ENCODE assay signal across 8 cellular contexts in the genomic region with DNA sequence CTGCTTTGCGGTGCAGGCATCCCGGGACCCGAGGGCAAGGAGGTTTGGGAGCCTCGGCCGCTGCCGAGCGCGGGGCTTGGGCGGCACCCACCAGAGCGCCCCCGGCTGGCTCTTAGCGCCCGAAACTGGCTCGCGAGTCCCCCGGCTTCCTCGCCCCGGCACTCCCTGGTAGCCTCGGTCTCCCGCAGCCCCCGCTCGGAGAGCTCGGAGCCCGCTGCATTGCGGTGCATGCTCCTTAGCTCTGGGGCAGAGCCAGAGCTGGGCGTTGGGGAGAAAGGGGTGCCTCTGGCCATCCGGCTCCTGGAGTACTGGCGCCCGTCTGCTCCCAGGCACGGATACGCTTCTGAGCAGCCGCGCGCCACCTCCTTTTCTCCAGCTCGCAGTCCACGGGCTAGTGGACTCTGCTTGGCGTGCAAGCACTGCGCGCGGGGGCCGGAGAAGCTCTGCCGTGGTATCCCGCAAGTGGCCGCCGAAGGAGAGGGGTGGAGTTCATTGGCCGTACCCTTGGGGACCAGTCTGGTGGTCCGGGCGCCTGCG.
DNase-seq lines count a peak whose midpoint lies in the region; ATAC-seq and TF ChIP-seq lines count a peak whose summit lies in the region.

No MANE protein-coding gene starts in this region.

- H3K4me3 ChIP-seq in GM06990 (replicated peaks; ENCODE audit: low read depth, low read length) (peak overlapping the region; percentile 62), HFF-Myc (replicated peaks; ENCODE audit: low read depth, low read length) (peak overlapping the region; percentile 39), rectal smooth muscle tissue (ENCODE audit: low read length) (peak overlapping the region; percentile 78)

- no peak for DNase-seq in GM06990 (ENCODE audit: extremely low read depth, insufficient read length)
- no peak for DNase-seq in HFF-Myc (ENCODE audit: extremely low read depth, low read depth)
- DNase-seq in head of caudate nucleus = peak in 28 of 42 donors; percentile 12 to 58 (median 34)
- no peak for DNase-seq in COLO829 (ENCODE audit: low spot score)
- no peak for DNase-seq in NAMALWA (ENCODE audit: low spot score)

- H3K36me3 ChIP-seq in GM06990 (ENCODE audit: control insufficient read depth, insufficient read depth, low read length) = no peaks in the 10 kb centered on the region
- no peaks in the 10 kb centered on the region for H3K36me3 ChIP-seq in rectal smooth muscle tissue (ENCODE audit: control insufficient read depth, insufficient read depth, low read length)

- H3K27me3 ChIP-seq in GM06990 (replicated peaks; ENCODE audit: control insufficient read depth, insufficient read depth, low read length) (no peaks in the 10 kb centered on the region; the same call in 1 of the 2 replicates), rectal smooth muscle tissue (ENCODE audit: control insufficient read depth, insufficient read depth, low read length) (peaks cover 10% of the 10 kb centered on the region)

- no peak overlapping the region for H3K9ac ChIP-seq in rectal smooth muscle tissue (ENCODE audit: low read length)

- intact Hi-C loops in head of caudate nucleus (cut with DNase I) = loop anchor here (10.0 kb wide), 2 partner anchors 139 to 709 kb away; no protein-coding TSS in a partner anchor

- TF ChIP-seq CTCF in GM06990 (IDR thresholded peaks at IDR 0.05; ENCODE audit: insufficient read depth, low read length, poor library complexity, severe bottlenecking) (peak; percentile 17), HFF-Myc (IDR thresholded peaks at IDR 0.05; ENCODE audit: low read depth, low read length, missing control alignments) (no peak)

- ATAC-seq in SK-N-SH treated with all-trans-retinoic acid at 6 μM for 48 hours (peak; percentile 43), GM21526 (IDR thresholded peaks at IDR 0.05; ENCODE audit: low FRiP score, unreplicated experiment) (no peak)

- H3K27ac ChIP-seq in rectal smooth muscle tissue (ENCODE audit: low read depth, low read length) = peak overlapping the region; percentile 95

- peaks cover 12% of the 10 kb centered on the region for H3K4me1 ChIP-seq in rectal smooth muscle tissue (ENCODE audit: control insufficient read depth, insufficient read depth, low read length)

TF ChIP-seq in SK-N-SH treated with all-trans-retinoic acid at 6 μM for 48 hours, 23 proteins besides CTCF, POLR2A, EP300 and RAD21:
- no peak for TF ChIP-seq ARNTL (CRISPR knock-in tag; IDR thresholded peaks at IDR 0.05; ENCODE audit: borderline replicate concordance, low read depth)
- TF ChIP-seq ZC3H10 (CRISPR knock-in tag; IDR thresholded peaks at IDR 0.05) = no peak
- no peak for TF ChIP-seq ISL1 (CRISPR knock-in tag; IDR thresholded peaks at IDR 0.05)
- TF ChIP-seq, protein P1, sequence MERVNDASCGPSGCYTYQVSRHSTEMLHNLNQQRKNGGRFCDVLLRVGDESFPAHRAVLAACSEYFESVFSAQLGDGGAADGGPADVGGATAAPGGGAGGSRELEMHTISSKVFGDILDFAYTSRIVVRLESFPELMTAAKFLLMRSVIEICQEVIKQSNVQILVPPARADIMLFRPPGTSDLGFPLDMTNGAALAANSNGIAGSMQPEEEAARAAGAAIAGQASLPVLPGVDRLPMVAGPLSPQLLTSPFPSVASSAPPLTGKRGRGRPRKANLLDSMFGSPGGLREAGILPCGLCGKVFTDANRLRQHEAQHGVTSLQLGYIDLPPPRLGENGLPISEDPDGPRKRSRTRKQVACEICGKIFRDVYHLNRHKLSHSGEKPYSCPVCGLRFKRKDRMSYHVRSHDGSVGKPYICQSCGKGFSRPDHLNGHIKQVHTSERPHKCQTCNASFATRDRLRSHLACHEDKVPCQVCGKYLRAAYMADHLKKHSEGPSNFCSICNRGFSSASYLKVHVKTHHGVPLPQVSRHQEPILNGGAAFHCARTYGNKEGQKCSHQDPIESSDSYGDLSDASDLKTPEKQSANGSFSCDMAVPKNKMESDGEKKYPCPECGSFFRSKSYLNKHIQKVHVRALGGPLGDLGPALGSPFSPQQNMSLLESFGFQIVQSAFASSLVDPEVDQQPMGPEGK (CRISPR knock-in tag; IDR thresholded peaks at IDR 0.05; ENCODE audit: borderline replicate concordance) = no peak
- TF ChIP-seq TOX (CRISPR knock-in tag; IDR thresholded peaks at IDR 0.05; ENCODE audit: borderline replicate concordance) = no peak
- TF ChIP-seq CSDC2 (CRISPR knock-in tag; IDR thresholded peaks at IDR 0.05) = no peak
- TF ChIP-seq, protein P2, sequence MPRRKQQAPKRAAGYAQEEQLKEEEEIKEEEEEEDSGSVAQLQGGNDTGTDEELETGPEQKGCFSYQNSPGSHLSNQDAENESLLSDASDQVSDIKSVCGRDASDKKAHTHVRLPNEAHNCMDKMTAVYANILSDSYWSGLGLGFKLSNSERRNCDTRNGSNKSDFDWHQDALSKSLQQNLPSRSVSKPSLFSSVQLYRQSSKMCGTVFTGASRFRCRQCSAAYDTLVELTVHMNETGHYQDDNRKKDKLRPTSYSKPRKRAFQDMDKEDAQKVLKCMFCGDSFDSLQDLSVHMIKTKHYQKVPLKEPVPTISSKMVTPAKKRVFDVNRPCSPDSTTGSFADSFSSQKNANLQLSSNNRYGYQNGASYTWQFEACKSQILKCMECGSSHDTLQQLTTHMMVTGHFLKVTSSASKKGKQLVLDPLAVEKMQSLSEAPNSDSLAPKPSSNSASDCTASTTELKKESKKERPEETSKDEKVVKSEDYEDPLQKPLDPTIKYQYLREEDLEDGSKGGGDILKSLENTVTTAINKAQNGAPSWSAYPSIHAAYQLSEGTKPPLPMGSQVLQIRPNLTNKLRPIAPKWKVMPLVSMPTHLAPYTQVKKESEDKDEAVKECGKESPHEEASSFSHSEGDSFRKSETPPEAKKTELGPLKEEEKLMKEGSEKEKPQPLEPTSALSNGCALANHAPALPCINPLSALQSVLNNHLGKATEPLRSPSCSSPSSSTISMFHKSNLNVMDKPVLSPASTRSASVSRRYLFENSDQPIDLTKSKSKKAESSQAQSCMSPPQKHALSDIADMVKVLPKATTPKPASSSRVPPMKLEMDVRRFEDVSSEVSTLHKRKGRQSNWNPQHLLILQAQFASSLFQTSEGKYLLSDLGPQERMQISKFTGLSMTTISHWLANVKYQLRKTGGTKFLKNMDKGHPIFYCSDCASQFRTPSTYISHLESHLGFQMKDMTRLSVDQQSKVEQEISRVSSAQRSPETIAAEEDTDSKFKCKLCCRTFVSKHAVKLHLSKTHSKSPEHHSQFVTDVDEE (CRISPR knock-in tag; IDR thresholded peaks at IDR 0.05) = no peak
- no peak for TF ChIP-seq ZFP3 (CRISPR knock-in tag; IDR thresholded peaks at IDR 0.05)
- TF ChIP-seq, protein P3, sequence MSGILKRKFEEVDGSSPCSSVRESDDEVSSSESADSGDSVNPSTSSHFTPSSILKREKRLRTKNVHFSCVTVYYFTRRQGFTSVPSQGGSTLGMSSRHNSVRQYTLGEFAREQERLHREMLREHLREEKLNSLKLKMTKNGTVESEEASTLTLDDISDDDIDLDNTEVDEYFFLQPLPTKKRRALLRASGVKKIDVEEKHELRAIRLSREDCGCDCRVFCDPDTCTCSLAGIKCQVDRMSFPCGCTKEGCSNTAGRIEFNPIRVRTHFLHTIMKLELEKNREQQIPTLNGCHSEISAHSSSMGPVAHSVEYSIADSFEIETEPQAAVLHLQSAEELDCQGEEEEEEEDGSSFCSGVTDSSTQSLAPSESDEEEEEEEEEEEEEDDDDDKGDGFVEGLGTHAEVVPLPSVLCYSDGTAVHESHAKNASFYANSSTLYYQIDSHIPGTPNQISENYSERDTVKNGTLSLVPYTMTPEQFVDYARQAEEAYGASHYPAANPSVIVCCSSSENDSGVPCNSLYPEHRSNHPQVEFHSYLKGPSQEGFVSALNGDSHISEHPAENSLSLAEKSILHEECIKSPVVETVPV (CRISPR knock-in tag; IDR thresholded peaks at IDR 0.05) = no peak
- TF ChIP-seq, protein P4, sequence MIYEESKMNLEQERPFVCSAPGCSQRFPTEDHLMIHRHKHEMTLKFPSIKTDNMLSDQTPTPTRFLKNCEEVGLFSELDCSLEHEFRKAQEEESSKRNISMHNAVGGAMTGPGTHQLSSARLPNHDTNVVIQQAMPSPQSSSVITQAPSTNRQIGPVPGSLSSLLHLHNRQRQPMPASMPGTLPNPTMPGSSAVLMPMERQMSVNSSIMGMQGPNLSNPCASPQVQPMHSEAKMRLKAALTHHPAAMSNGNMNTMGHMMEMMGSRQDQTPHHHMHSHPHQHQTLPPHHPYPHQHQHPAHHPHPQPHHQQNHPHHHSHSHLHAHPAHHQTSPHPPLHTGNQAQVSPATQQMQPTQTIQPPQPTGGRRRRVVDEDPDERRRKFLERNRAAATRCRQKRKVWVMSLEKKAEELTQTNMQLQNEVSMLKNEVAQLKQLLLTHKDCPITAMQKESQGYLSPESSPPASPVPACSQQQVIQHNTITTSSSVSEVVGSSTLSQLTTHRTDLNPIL (CRISPR knock-in tag; IDR thresholded peaks at IDR 0.05; ENCODE audit: low read depth) = no peak
- no peak for TF ChIP-seq TCF4 (CRISPR knock-in tag; IDR thresholded peaks at IDR 0.05; ENCODE audit: borderline replicate concordance)
- TF ChIP-seq GLIS3 (CRISPR knock-in tag; IDR thresholded peaks at IDR 0.05) = no peak
TF ChIP-seq in SK-N-SH treated with all-trans-retinoic acid at 6 μM for 48 hours: peak in this region for 0.

Comparison
In these comparisons a context has a peak if more than half of its experiments do, and no peak if none do; other contexts are left out.
1. DNase-seq: peak in head of caudate nucleus (28 of 42); none in GM06990 (single experiment), HFF-Myc (single experiment), COLO829 (single experiment) and NAMALWA (single experiment).
2. Peak in every context shown above with its lines, with median percentiles within 50 percentile points of each other: H3K4me3 ChIP-seq.